In genomic region chr16:4101421-4102275, GRCh38 we compare ENCODE assay signal across 27 cellular contexts. TPM values are rescaled to one million over a fixed set of nuclear protein-coding genes. Genes with fewer than 3 reads are reported as not detected.
A peak's percentile ranks its signal among the peaks of the same experiment; 100 is the strongest.
DNase-seq lines count a peak whose midpoint lies in the region; ATAC-seq and TF ChIP-seq lines count a peak whose summit lies in the region.
"Had no signal": no experiment of that assay in that cellular context is flagged by ENCODE, and none has a peak within 500 bp of the region (broad histone marks: within the 10 kb centered on the region; RNA-seq: fewer than 3 reads in every experiment).

No MANE protein-coding gene starts in this region.

- H3K9me3 ChIP-seq in left ventricle myocardium inferior (replicated peaks) (no peaks in the 10 kb centered on the region), aorta (ENCODE audit: control insufficient read depth, low read length) (no peaks in the 10 kb centered on the region)
- H3K9me3 ChIP-seq: transverse colon had no signal

- H3K27ac Mint-ChIP-seq in activated CD4-positive, alpha-beta T cell treated with anti-CD3 and anti-CD28 coated beads, Interleukin-2, amount 10 ng/mL, durations not matched to agents 7 days and 5 days: peak overlapping the region; percentile 9
- no peak overlapping the region for H3K27ac Mint-ChIP-seq in activated CD4-positive, alpha-beta T cell treated with anti-CD3 and anti-CD28 coated beads, Interleukin-2, amount 10 ng/mL, durations not matched to agents 24 days and 14 days
- H3K27ac Mint-ChIP-seq in activated CD8-positive, alpha-beta memory T cell treated with anti-CD3 and anti-CD28 coated beads, Interleukin-2, amount 10 ng/mL, durations not matched to agents 7 days and 5 days: no peak overlapping the region
- H3K27ac Mint-ChIP-seq: activated CD4-positive, alpha-beta T cell treated with anti-CD3 and anti-CD28 coated beads for 36 hours; activated naive CD4-positive, alpha-beta T cell treated with anti-CD3 and anti-CD28 coated beads, Interleukin-2, amount 50 U/mL, for 72 hours; activated T-cell treated with anti-CD3 and anti-CD28 coated beads, Interleukin-2, amount 50 U/mL, for 72 hours; CD8-positive, alpha-beta T cell; mesothelial cell of epicardium; natural killer cell treated with Interleukin-12 subunit alpha and Interleukin-12 subunit beta and Interleukin-15 and Interleukin-18, amount 100 ng/mL, for 72 hours; T-cell had no signal

- no peak for DNase-seq in activated CD4-positive, alpha-beta T cell treated with anti-CD3 and anti-CD28 coated beads, Interleukin-2, amount 10 ng/mL, durations not matched to agents 7 days and 5 days
- no peak for DNase-seq in activated CD4-positive, alpha-beta T cell treated with anti-CD3 and anti-CD28 coated beads, Interleukin-2, amount 10 ng/mL, durations not matched to agents 24 days and 14 days
- DNase-seq in left ventricle myocardium inferior: peak; percentile 25
- peak; percentile 58 for DNase-seq in posterior vena cava (ENCODE audit: low spot score)
- DNase-seq in aorta: peak in 1 of 2 donors; percentile 76
- DNase-seq in activated CD8-positive, alpha-beta memory T cell treated with anti-CD3 and anti-CD28 coated beads, Interleukin-2, amount 10 ng/mL, durations not matched to agents 7 days and 5 days: no peak
- DNase-seq: activated CD4-positive, alpha-beta T cell treated with anti-CD3 and anti-CD28 coated beads for 36 hours; activated T-cell treated with anti-CD3 and anti-CD28 coated beads, Interleukin-2, amount 50 U/mL, for 72 hours; CD8-positive, alpha-beta T cell; DMS53; effector CD4-positive, alpha-beta T cell; GDM1; NCI-H1105; NCI-H2029 treated with DMSO at 0.1 percent for 48 hours; SIG-M5; stimulated activated CD4-positive, alpha-beta T cell treated with anti-CD3 and anti-CD28 coated beads, Interleukin-4, amount 100 ng/mL, for 1 hour; stimulated activated naive CD4-positive, alpha-beta T cell treated with Interleukin-2 at 50 U/mL for 16 hours; T-cell; transverse colon had no signal

- no peak for TF ChIP-seq CTCF in left ventricle myocardium inferior (IDR thresholded peaks at IDR 0.05; ENCODE audit: borderline replicate concordance)

- H3K9me3 Mint-ChIP-seq in activated CD4-positive, alpha-beta T cell treated with anti-CD3 and anti-CD28 coated beads, Interleukin-2, amount 10 ng/mL, durations not matched to agents 7 days and 5 days: no peaks in the 10 kb centered on the region
- no peaks in the 10 kb centered on the region for H3K9me3 Mint-ChIP-seq in activated CD4-positive, alpha-beta T cell treated with anti-CD3 and anti-CD28 coated beads, Interleukin-2, amount 10 ng/mL, durations not matched to agents 24 days and 14 days
- no peaks in the 10 kb centered on the region for H3K9me3 Mint-ChIP-seq in activated CD8-positive, alpha-beta memory T cell treated with anti-CD3 and anti-CD28 coated beads, Interleukin-2, amount 10 ng/mL, durations not matched to agents 7 days and 5 days (ENCODE audit: low read depth)
- H3K9me3 Mint-ChIP-seq: activated naive CD4-positive, alpha-beta T cell treated with anti-CD3 and anti-CD28 coated beads, Interleukin-2, amount 50 U/mL, for 72 hours; activated T-cell treated with anti-CD3 and anti-CD28 coated beads, Interleukin-2, amount 50 U/mL, for 72 hours; CD8-positive, alpha-beta T cell; natural killer cell treated with Interleukin-12 subunit alpha and Interleukin-12 subunit beta and Interleukin-15 and Interleukin-18, amount 100 ng/mL, for 72 hours; T-cell had no signal

- H3K4me3 Mint-ChIP-seq in activated CD4-positive, alpha-beta T cell treated with anti-CD3 and anti-CD28 coated beads, Interleukin-2, amount 10 ng/mL, durations not matched to agents 7 days and 5 days: no peak overlapping the region
- H3K4me3 Mint-ChIP-seq in activated CD4-positive, alpha-beta T cell treated with anti-CD3 and anti-CD28 coated beads, Interleukin-2, amount 10 ng/mL, durations not matched to agents 24 days and 14 days: no peak overlapping the region
- H3K4me3 Mint-ChIP-seq in activated CD8-positive, alpha-beta memory T cell treated with anti-CD3 and anti-CD28 coated beads, Interleukin-2, amount 10 ng/mL, durations not matched to agents 7 days and 5 days: no peak overlapping the region
- H3K4me3 Mint-ChIP-seq: activated CD4-positive, alpha-beta T cell treated with anti-CD3 and anti-CD28 coated beads for 36 hours; activated T-cell treated with anti-CD3 and anti-CD28 coated beads, Interleukin-2, amount 50 U/mL, for 72 hours; CD8-positive, alpha-beta T cell; mesothelial cell of epicardium; natural killer cell treated with Interleukin-12 subunit alpha and Interleukin-12 subunit beta and Interleukin-15 and Interleukin-18, amount 100 ng/mL, for 72 hours; T-cell had no signal

- CTCF ChIA-PET in activated CD4-positive, alpha-beta T cell treated with anti-CD3 and anti-CD28 coated beads, Interleukin-2, amount 10 ng/mL, durations not matched to agents 7 days and 5 days (lab: Charles Lee): interaction anchor here (0.6 to 1.3 kb wide), 3 partner anchors 8 to 401 kb away, joined by 3 read pairs; no protein-coding TSS in a partner anchor
- CTCF ChIA-PET in activated CD8-positive, alpha-beta memory T cell treated with anti-CD3 and anti-CD28 coated beads, Interleukin-2, amount 10 ng/mL, durations not matched to agents 7 days and 5 days (lab: Charles Lee): no interaction called here

- no peak overlapping the region for H3K4me3 ChIP-seq in left ventricle myocardium inferior
- H3K4me3 ChIP-seq in aorta (ENCODE audit: low read length in 2 of 2): no peak overlapping the region
- H3K4me3 ChIP-seq: smooth muscle cell, transverse colon had no signal

- intact Hi-C loops in activated CD4-positive, alpha-beta T cell treated with anti-CD3 and anti-CD28 coated beads, Interleukin-2, amount 10 ng/mL, durations not matched to agents 24 days and 14 days (cut with micrococcal nuclease): no loop called here
- intact Hi-C loops in left ventricle myocardium inferior (cut with micrococcal nuclease): no loop called here
- intact Hi-C loops in posterior vena cava (cut with DNase I): no loop called here
- intact Hi-C loops in aorta (cut with DNase I): loop anchor here in 1 of 2 donors (10.0 kb wide), 1 partner anchor 47 kb away; no protein-coding TSS in a partner anchor

- peaks cover 3% of the 10 kb centered on the region for H3K4me1 Mint-ChIP-seq in activated CD4-positive, alpha-beta T cell treated with anti-CD3 and anti-CD28 coated beads, Interleukin-2, amount 10 ng/mL, durations not matched to agents 7 days and 5 days
- H3K4me1 Mint-ChIP-seq in activated CD4-positive, alpha-beta T cell treated with anti-CD3 and anti-CD28 coated beads, Interleukin-2, amount 10 ng/mL, durations not matched to agents 24 days and 14 days: peaks cover 2% of the 10 kb centered on the region
- no peaks in the 10 kb centered on the region for H3K4me1 Mint-ChIP-seq in activated CD8-positive, alpha-beta memory T cell treated with anti-CD3 and anti-CD28 coated beads, Interleukin-2, amount 10 ng/mL, durations not matched to agents 7 days and 5 days

- peaks cover 14% of the 10 kb centered on the region for H3K36me3 Mint-ChIP-seq in activated CD4-positive, alpha-beta T cell treated with anti-CD3 and anti-CD28 coated beads, Interleukin-2, amount 10 ng/mL, durations not matched to agents 7 days and 5 days (ENCODE audit: low read depth)
- peaks cover 9% of the 10 kb centered on the region for H3K36me3 Mint-ChIP-seq in activated CD4-positive, alpha-beta T cell treated with anti-CD3 and anti-CD28 coated beads, Interleukin-2, amount 10 ng/mL, durations not matched to agents 24 days and 14 days (ENCODE audit: low read depth)
- H3K36me3 Mint-ChIP-seq in activated CD8-positive, alpha-beta memory T cell treated with anti-CD3 and anti-CD28 coated beads, Interleukin-2, amount 10 ng/mL, durations not matched to agents 7 days and 5 days: peaks cover 13% of the 10 kb centered on the region
- H3K36me3 Mint-ChIP-seq: natural killer cell treated with Interleukin-12 subunit alpha and Interleukin-12 subunit beta and Interleukin-15 and Interleukin-18, amount 100 ng/mL, for 72 hours had no signal

- ATAC-seq in aorta (ENCODE audit: low FRiP score) (peak; percentile 22), HG03520 (IDR thresholded peaks at IDR 0.05; ENCODE audit: unreplicated experiment) (no peak)
- ATAC-seq in activated CD4-positive, CD25-positive, alpha-beta regulatory T cell treated with anti-CD3 and anti-CD28 coated beads, Interleukin-2, amount 50 U/mL, for 24 hours: no peak
- no peak for ATAC-seq in activated CD8-positive, alpha-beta memory T cell treated with anti-CD3 and anti-CD28 coated beads, Interleukin-2, amount 10 ng/mL, durations not matched to agents 7 days and 5 days
- ATAC-seq: activated CD4-positive, alpha-beta T cell treated with anti-CD3 and anti-CD28 coated beads for 36 hours; activated naive CD4-positive, alpha-beta T cell treated with anti-CD3 and anti-CD28 coated beads, Interleukin-2, amount 50 U/mL, for 72 hours; activated T-cell treated with anti-CD3 and anti-CD28 coated beads, Interleukin-2, amount 50 U/mL, for 72 hours; CD8-positive, alpha-beta T cell; natural killer cell treated with Interleukin-12 subunit alpha and Interleukin-12 subunit beta and Interleukin-15 and Interleukin-18, amount 100 ng/mL, for 72 hours; T-cell had no signal

- H3K27me3 Mint-ChIP-seq in activated CD4-positive, alpha-beta T cell treated with anti-CD3 and anti-CD28 coated beads, Interleukin-2, amount 10 ng/mL, durations not matched to agents 7 days and 5 days: no peaks in the 10 kb centered on the region
- no peaks in the 10 kb centered on the region for H3K27me3 Mint-ChIP-seq in activated CD4-positive, alpha-beta T cell treated with anti-CD3 and anti-CD28 coated beads, Interleukin-2, amount 10 ng/mL, durations not matched to agents 24 days and 14 days
- no peaks in the 10 kb centered on the region for H3K27me3 Mint-ChIP-seq in activated CD8-positive, alpha-beta memory T cell treated with anti-CD3 and anti-CD28 coated beads, Interleukin-2, amount 10 ng/mL, durations not matched to agents 7 days and 5 days
- H3K27me3 Mint-ChIP-seq: activated CD4-positive, alpha-beta T cell treated with anti-CD3 and anti-CD28 coated beads for 36 hours; natural killer cell treated with Interleukin-12 subunit alpha and Interleukin-12 subunit beta and Interleukin-15 and Interleukin-18, amount 100 ng/mL, for 72 hours; T-cell had no signal

- POLR2A ChIA-PET in activated CD4-positive, alpha-beta T cell treated with anti-CD3 and anti-CD28 coated beads, Interleukin-2, amount 10 ng/mL, durations not matched to agents 7 days and 5 days (lab: Charles Lee): no interaction called here

- H3K27ac ChIP-seq in left ventricle myocardium inferior (replicated peaks) (peak overlapping the region; percentile 57), aorta (ENCODE audit: low read depth in 1 of 2, low read length in 2 of 2) (no peak overlapping the region)
- H3K27ac ChIP-seq: 22Rv1, parathyroid adenoma, transverse colon had no signal

- H3K36me3 ChIP-seq in left ventricle myocardium inferior (peaks cover 5% of the 10 kb centered on the region), aorta (ENCODE audit: control insufficient read depth in 1 of 2, insufficient read depth in 2 of 2, low read length in 1 of 2) (no peaks in the 10 kb centered on the region)
- H3K36me3 ChIP-seq: transverse colon had no signal

- H3K27me3 ChIP-seq in left ventricle myocardium inferior (ENCODE audit: low read depth): no peaks in the 10 kb centered on the region
- H3K27me3 ChIP-seq in aorta (ENCODE audit: control insufficient read depth in 1 of 2, insufficient read depth in 2 of 2, low read length in 1 of 2): no peaks in the 10 kb centered on the region
- H3K27me3 ChIP-seq: transverse colon had no signal

- H3K4me1 ChIP-seq in left ventricle myocardium inferior: peaks cover 23% of the 10 kb centered on the region
- H3K4me1 ChIP-seq in aorta (ENCODE audit: control insufficient read depth in 1 of 2, insufficient read depth in 2 of 2, low read length in 2 of 2): peaks cover 0 to 1% of the 10 kb centered on the region in 2 donors

- WGBS in aorta, 2 donors: 31 to 36% methylated on average over 22 of the region's 22 CpGs

RNA-seq across cellular contexts. Expression of gene ADCY9, which starts 14.6 kb away (rescaled TPM):
- total RNA-seq in activated CD4-positive, alpha-beta T cell treated with anti-CD3 and anti-CD28 coated beads, Interleukin-2, amount 10 ng/mL, durations not matched to agents 7 days and 5 days: 10 to 100 TPM; 10.4 to 12.4 TPM
- 8.9 and 9.6 TPM in 2 replicates for total RNA-seq in activated CD4-positive, alpha-beta T cell treated with anti-CD3 and anti-CD28 coated beads, Interleukin-2, amount 10 ng/mL, durations not matched to agents 24 days and 14 days
- total RNA-seq in left ventricle myocardium inferior: 44.3 TPM
- total RNA-seq in posterior vena cava: 10 to 100 TPM; 20.8 to 20.9 TPM
- 10 to 100 TPM; 30.6 to 40.1 TPM for total RNA-seq in aorta
- polyA plus RNA-seq in aorta: 10 to 100 TPM in 1 of 2 donors, 1 to 10 TPM in 1; 7.9 to 18.8 TPM
- total RNA-seq in activated CD8-positive, alpha-beta memory T cell treated with anti-CD3 and anti-CD28 coated beads, Interleukin-2, amount 10 ng/mL, durations not matched to agents 7 days and 5 days: 10 to 100 TPM in 1 of 2 experiments, 1 to 10 TPM in 1; 8.6 to 11.0 TPM

Comparison
In these comparisons a context has a peak if more than half of its experiments do, and no peak if none do; other contexts are left out.
1. DNase-seq: peak in left ventricle myocardium inferior (single experiment) and posterior vena cava (single experiment); none in activated CD4-positive, alpha-beta T cell treated with anti-CD3 and anti-CD28 coated beads, Interleukin-2, amount 10 ng/mL, durations not matched to agents 7 days and 5 days (single experiment), activated CD4-positive, alpha-beta T cell treated with anti-CD3 and anti-CD28 coated beads, Interleukin-2, amount 10 ng/mL, durations not matched to agents 24 days and 14 days (single experiment) and activated CD8-positive, alpha-beta memory T cell treated with anti-CD3 and anti-CD28 coated beads, Interleukin-2, amount 10 ng/mL, durations not matched to agents 7 days and 5 days (single experiment).